ENCODE assay signal across 20 cellular contexts in the genomic region with DNA sequence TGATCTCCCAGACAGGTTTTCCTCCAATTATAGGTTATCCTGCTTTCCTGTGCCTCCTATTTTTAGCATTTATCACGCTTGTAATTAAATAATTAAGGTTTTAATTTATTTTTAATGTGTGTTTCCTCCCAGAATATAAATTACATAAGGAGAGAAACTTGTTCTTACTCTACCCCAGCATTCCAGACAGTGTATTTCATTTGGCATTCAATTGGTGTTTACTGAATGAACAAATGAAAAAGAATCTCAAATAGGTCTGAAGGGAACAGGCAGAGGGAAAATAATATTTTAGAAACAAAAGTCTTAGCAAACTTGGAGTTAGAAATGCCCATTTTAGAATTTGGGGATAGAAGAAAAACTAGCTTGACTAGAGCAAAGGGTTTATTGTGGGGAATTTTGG. TPM values are rescaled to one million over a fixed set of nuclear protein-coding genes. Genes with fewer than 3 reads are reported as not detected.
DNase-seq lines count a peak whose midpoint lies in the region; FAIRE-seq and TF ChIP-seq lines count a peak whose summit lies in the region.
"Had no signal": no experiment of that assay in that cellular context is flagged by ENCODE, and none has a peak within 500 bp of the region (broad histone marks: within the 10 kb centered on the region; RNA-seq: fewer than 3 reads in every experiment).

No MANE protein-coding gene starts in this region.

- H3K9ac ChIP-seq in Karpas-422 (ENCODE audit: low read length) (no peak overlapping the region), skeletal muscle satellite cell (ENCODE audit: low read depth, low read length) (peak overlapping the region; percentile 14)

- H3K36me3 ChIP-seq in Karpas-422 (ENCODE audit: insufficient read depth, low read length) (no peaks in the 10 kb centered on the region), skeletal muscle satellite cell (ENCODE audit: insufficient read depth, low read length) (no peaks in the 10 kb centered on the region)
- H3K36me3 ChIP-seq: HAP-1, SJCRH30 had no signal

- H3K4me2 ChIP-seq in Karpas-422 (ENCODE audit: low read depth, low read length, poor library complexity, severe bottlenecking) (no peak overlapping the region), skeletal muscle satellite cell (ENCODE audit: low read length) (peak overlapping the region; percentile 32)

- no peak overlapping the region for H2AFZ ChIP-seq in Karpas-422 (ENCODE audit: low read length)

- H3K27ac ChIP-seq in Karpas-422 (ENCODE audit: low read length), result no peak overlapping the region
- H3K27ac ChIP-seq: RWPE1, SJCRH30 had no signal

- H3K4me1 ChIP-seq in Karpas-422 (ENCODE audit: low read length), result peaks cover 9% of the 10 kb centered on the region
- peaks cover 20% of the 10 kb centered on the region for H3K4me1 ChIP-seq in skeletal muscle satellite cell (ENCODE audit: control insufficient read depth, insufficient read depth, low read length)

- H4K20me1 ChIP-seq in Karpas-422 (ENCODE audit: insufficient read depth, low read depth, low read length), result no peaks in the 10 kb centered on the region

- H3K79me2 ChIP-seq in Karpas-422 (ENCODE audit: low read length), result no peaks in the 10 kb centered on the region

- H3K27me3 ChIP-seq in Karpas-422 (ENCODE audit: low read length) (no peaks in the 10 kb centered on the region), skeletal muscle satellite cell (ENCODE audit: control insufficient read depth, insufficient read depth, low read length) (no peaks in the 10 kb centered on the region)
- H3K27me3 ChIP-seq: SJCRH30 had no signal

- no peak overlapping the region for H3K4me3 ChIP-seq in AG10803 (ENCODE audit: low read length)
- no peak overlapping the region for H3K4me3 ChIP-seq in Karpas-422 (ENCODE audit: low read length)
- no peak overlapping the region for H3K4me3 ChIP-seq in epithelial cell of esophagus (ENCODE audit: low read length)
- no peak overlapping the region for H3K4me3 ChIP-seq in skeletal muscle satellite cell (ENCODE audit: low read length)
- H3K4me3 ChIP-seq: HAP-1, SJCRH30 had no signal

- H3K9me2 ChIP-seq in Karpas-422 (replicated peaks; ENCODE audit: insufficient read depth, low read length), result no peaks in the 10 kb centered on the region

- peak; percentile 61 for DNase-seq in AG10803 (ENCODE audit: low read depth)
- peak; percentile 17 for DNase-seq in Karpas-422
- peak; percentile 14 for DNase-seq in epithelial cell of esophagus (ENCODE audit: low read depth)
- no peak for DNase-seq in NCI-H748 treated with DMSO at 0.1 percent for 48 hours (lab: John Stamatoyannopoulos, UW)
- DNase-seq in NCI-H446 treated with DMSO at 0.1 percent for 48 hours (lab: John Stamatoyannopoulos, UW), result no peak
- DNase-seq in frontal cortex (ENCODE audit: low spot score in 2 of 2), result no peak
- DNase-seq: Caco-2; CD4-positive, CD25-positive, alpha-beta regulatory T cell; DMS153; NCI-H2029; NCI-H2171; NCI-H774; PC-3; SJCRH30 had no signal

- TF ChIP-seq CTCF in AG10803 (conservative IDR thresholded peaks at IDR 0.05; ENCODE audit: low read length), result no peak
- TF ChIP-seq CTCF in epithelial cell of esophagus (IDR thresholded peaks at IDR 0.05; ENCODE audit: insufficient read depth, low read depth, low read length, missing control alignments), result no peak

- H3K9me3 ChIP-seq in Karpas-422 (ENCODE audit: low read length) (no peaks in the 10 kb centered on the region), skeletal muscle satellite cell (replicated peaks; ENCODE audit: low read length) (no peaks in the 10 kb centered on the region)
- H3K9me3 ChIP-seq: Caco-2, HAP-1, SJCRH30 had no signal

- FAIRE-seq in frontal cortex (lab: Jason Lieb, UNC), result no peak
- FAIRE-seq: A204.1 had no signal

RNA-seq across cellular contexts. Expression of a gene that starts 9.9 kb away (rescaled TPM):
- total RNA-seq in Karpas-422 (2014; rRNA removed; shearing (Covaris generic); ENCODE audit: low replicate concordance), result 151 and 155 TPM in 2 replicates
- total RNA-seq in skeletal muscle satellite cell (2012; rRNA removed), result 89.8 and 100 TPM in 2 replicates
- total RNA-seq in frontal cortex, result 48.5 TPM

RNA-seq across cellular contexts. Expression of a gene that starts 15.1 kb away (rescaled TPM):
- total RNA-seq in Karpas-422 (2014; rRNA removed; shearing (Covaris generic); ENCODE audit: low replicate concordance), result 0.26 TPM in 1 of 2 replicates, not detected in the other
- not detected in 2 replicates for total RNA-seq in skeletal muscle satellite cell (2012; rRNA removed)
- 0.41 TPM for total RNA-seq in frontal cortex
- total RNA-seq: Caco-2, HT1080, NCI-H460, PC-3, SJCRH30 had no signal

RNA-seq across cellular contexts. Expression of a gene that starts 24.9 kb away (rescaled TPM):
- total RNA-seq in Karpas-422 (2014; rRNA removed; shearing (Covaris generic); ENCODE audit: low replicate concordance), result 57.4 and 62.6 TPM in 2 replicates
- total RNA-seq in skeletal muscle satellite cell (2012; rRNA removed), result 24.2 and 31.4 TPM in 2 replicates
- total RNA-seq in frontal cortex, result 34.2 TPM

Comparison
In these comparisons a context has a peak if more than half of its experiments do, and no peak if none do; other contexts are left out.
1. DNase-seq: peak in AG10803 (single experiment), Karpas-422 (single experiment) and epithelial cell of esophagus (single experiment); none in NCI-H748 treated with DMSO at 0.1 percent for 48 hours (single experiment), NCI-H446 treated with DMSO at 0.1 percent for 48 hours (single experiment) and frontal cortex (0 of 2).